Comparison of ENCODE assay signal across 8 cellular contexts in genomic region chr2:75710220-75710576, GRCh38. TPM values are rescaled to one million over a fixed set of nuclear protein-coding genes. Genes with fewer than 3 reads are reported as not detected.
A peak's percentile ranks its signal among the peaks of the same experiment; 100 is the strongest.
DNase-seq lines count a peak whose midpoint lies in the region; ATAC-seq, FAIRE-seq and TF ChIP-seq lines count a peak whose summit lies in the region.

No MANE protein-coding gene starts in this region.

- H3K4me1 Mint-ChIP-seq in T-helper 1 cell treated with Interleukin-12 subunit alpha and Interleukin-12 subunit beta and Interleukin-4 antibody, amounts not matched to agents 30 μg/mL and 1 μg/mL, for 36 hours (ENCODE audit: low read depth) = peaks cover 19% of the 10 kb centered on the region

- H3K9ac ChIP-seq in HepG2 (ENCODE audit: insufficient read depth, low read depth, low read length) = peak overlapping the region; percentile 90

- TF ChIP-seq POLR2A in adrenal gland (IDR thresholded peaks at IDR 0.05) (no peak), HepG2 (IDR thresholded peaks at IDR 0.05; ENCODE audit: insufficient read depth in 1 of 2, low read depth in 2 of 2, low read length in 2 of 2) (no peak), transverse colon (IDR thresholded peaks at IDR 0.05) (no peak)

- H3K9me3 ChIP-seq in adrenal gland (replicated peaks in 1 of 3) (no peaks in the 10 kb centered on the region), HepG2 (ENCODE audit: low read length) (no peaks in the 10 kb centered on the region), transverse colon (no peaks in the 10 kb centered on the region)

- H3K9me3 Mint-ChIP-seq in T-helper 1 cell treated with Interleukin-12 subunit alpha and Interleukin-12 subunit beta and Interleukin-4 antibody, amounts not matched to agents 30 μg/mL and 1 μg/mL, for 36 hours = no peaks in the 10 kb centered on the region

- WGBS in adrenal gland, 4 donors = 0 to 3% (median 1%) methylated on average over 5 to 12 of the region's 12 CpGs
- 0% methylated on average over 6 of the region's 12 CpGs for WGBS in HepG2 (ENCODE audit: low lambda C conversion rate)
- WGBS in transverse colon (ENCODE audit: low coverage in 1 of 2), 2 donors = 0% methylated on average over 6 to 10 of the region's 12 CpGs

- BruUV-seq in HepG2 (replicated peaks; lab: Mats Ljungman, UMichigan) = TSS peak; percentile 72

- TF ChIP-seq RAD21 in HepG2 (CRISPR knock-in tag; IDR thresholded peaks at IDR 0.05) = no peak

- peak overlapping the region; percentile 32 for H2AFZ ChIP-seq in HepG2 (ENCODE audit: low read length)

- H3K36me3 Mint-ChIP-seq in T-helper 1 cell treated with Interleukin-12 subunit alpha and Interleukin-12 subunit beta and Interleukin-4 antibody, amounts not matched to agents 30 μg/mL and 1 μg/mL, for 36 hours (ENCODE audit: low read depth) = peaks cover 6% of the 10 kb centered on the region

- TF ChIP-seq EP300 in HepG2 (IDR thresholded peaks at IDR 0.05; ENCODE audit: low read depth in 2 of 2, low read length in 2 of 2) (no peak), HepG2 (CRISPR knock-in tag; IDR thresholded peaks at IDR 0.05; ENCODE audit: borderline replicate concordance) (no peak), transverse colon (IDR thresholded peaks at IDR 0.05; ENCODE audit: low read depth) (no peak)

- FAIRE-seq in HepG2 (lab: Jason Lieb, UNC) = no peak

- POLR2A ChIA-PET in HepG2 (lab: Yijun Ruan, JAX) = interaction anchor here (1.0 to 2.3 kb wide), 9 partner anchors 9 to 187 kb away, joined by 3 to 15 read pairs (median 5); partner anchors contain the start of gene MRPL19

- peaks cover 33% of the 10 kb centered on the region for H3K79me2 ChIP-seq in HepG2 (ENCODE audit: insufficient read depth, low read length)

- H3K4me3 Mint-ChIP-seq in T-helper 1 cell treated with Interleukin-12 subunit alpha and Interleukin-12 subunit beta and Interleukin-4 antibody, amounts not matched to agents 30 μg/mL and 1 μg/mL, for 36 hours = peak overlapping the region; percentile 88

- in situ Hi-C loops in HepG2 (cut with HindIII; ENCODE audit: extremely low pct_ligation_motif_present, low pct_unique_long_range_greater_than_20kb) (no loop called here), transverse colon (cut with MboI; ENCODE audit: low pct_ligation_motif_present in 1 of 4, low pct_unique_long_range_greater_than_20kb in 1 of 4, low sequenced_read_pairs in 3 of 4) (no loop called here)

- DNase-seq in T-helper 1 cell (no peak), adrenal gland (no peak), HepG2 (ENCODE audit: low spot score) (no peak), transverse colon (no peak), kidney glomerular epithelial cell (lab: John Stamatoyannopoulos, UW) (no peak), DMS153 (lab: John Stamatoyannopoulos, UW) (no peak)

- peak; percentile 21 for ATAC-seq in HG03457 (IDR thresholded peaks at IDR 0.05; ENCODE audit: unreplicated experiment)
- ATAC-seq in HepG2 = no peak

- intact Hi-C loops in adrenal gland (cut with DNase I) = no loop called here
- intact Hi-C loops in HepG2 (cut with micrococcal nuclease; ENCODE audit: unreplicated experiment) = loop anchor here (2.0 to 10.0 kb wide), 2 partner anchors 63 to 895 kb away; partner anchors contain the start of gene MRPL19
- intact Hi-C loops in transverse colon (cut with DNase I; ENCODE audit: low total_unique reads) = no loop called here

- peak overlapping the region; percentile 99 for H3K4me2 ChIP-seq in HepG2 (ENCODE audit: low read depth, low read length)

- H3K27me3 ChIP-seq in adrenal gland (no peaks in the 10 kb centered on the region), HepG2 (ENCODE audit: control insufficient read depth in 1 of 2, insufficient read depth in 2 of 2, low read length in 2 of 2) (no peaks in the 10 kb centered on the region; a peak in 1 of 5 replicates), transverse colon (no peaks in the 10 kb centered on the region)

- CTCF ChIA-PET in HepG2 (lab: Yijun Ruan, JAX; ENCODE audit: low intra/inter-chr PET ratio, low total read pairs) = no interaction called here

- no peaks in the 10 kb centered on the region for H4K20me1 ChIP-seq in HepG2 (ENCODE audit: insufficient read depth, low read length)

- H3K36me3 ChIP-seq in adrenal gland (replicated peaks in 1 of 2) (peaks cover 0 to 9% of the 10 kb centered on the region in 2 donors), HepG2 (replicated peaks in 1 of 2; ENCODE audit: control insufficient read depth in 1 of 2, insufficient read depth in 2 of 2, low read length in 2 of 2) (peaks cover 4 to 7% of the 10 kb centered on the region in 2 experiments; a peak in 4 of 5 replicates), transverse colon (no peaks in the 10 kb centered on the region)

- H3K27ac ChIP-seq in adrenal gland (peak overlapping the region; percentile 35 to 94 (median 87)), HepG2 (ENCODE audit: extremely low read length, insufficient read depth, low read length) (peak overlapping the region; percentile 94), transverse colon (peak overlapping the region; percentile 88 to 95 (median 93))

- H3K27ac Mint-ChIP-seq in T-helper 1 cell treated with Interleukin-12 subunit alpha and Interleukin-12 subunit beta and Interleukin-4 antibody, amounts not matched to agents 30 μg/mL and 1 μg/mL, for 36 hours = peak overlapping the region; percentile 86

- H3K4me3 ChIP-seq in adrenal gland (peak overlapping the region; percentile 26 to 65 (median 53)), HepG2 (replicated peaks in 1 of 3; ENCODE audit: insufficient read depth in 1 of 3, low read depth in 2 of 3, low read length in 3 of 3) (peak overlapping the region; percentile 66 to 75 (median 67)), transverse colon (peak overlapping the region; percentile 49 to 85 (median 72))

- TF ChIP-seq CTCF in adrenal gland (IDR thresholded peaks at IDR 0.05) = no peak
- no peak for TF ChIP-seq CTCF in HepG2 (CRISPR knock-in tag; IDR thresholded peaks at IDR 0.05)
- no peak for TF ChIP-seq CTCF in transverse colon (IDR thresholded peaks at IDR 0.05)

- peaks cover 6% of the 10 kb centered on the region for H3K27me3 Mint-ChIP-seq in T-helper 1 cell treated with Interleukin-12 subunit alpha and Interleukin-12 subunit beta and Interleukin-4 antibody, amounts not matched to agents 30 μg/mL and 1 μg/mL, for 36 hours (ENCODE audit: low read depth)

- H3K4me1 ChIP-seq in adrenal gland (replicated peaks in 1 of 2) = peaks cover 18 to 28% of the 10 kb centered on the region in 2 donors
- H3K4me1 ChIP-seq in HepG2 (ENCODE audit: insufficient read depth, low read length) = peaks cover 41% of the 10 kb centered on the region
- peaks cover 4 to 22% (median 15%) of the 10 kb centered on the region in 4 donors for H3K4me1 ChIP-seq in transverse colon

TF ChIP-seq in HepG2, 621 proteins besides CTCF, POLR2A, EP300 and RAD21 (continues in another document):
- TF ChIP-seq PLSCR1 (CRISPR knock-in tag; IDR thresholded peaks at IDR 0.05; ENCODE audit: borderline replicate concordance) = no peak
- TF ChIP-seq KMT2B (CRISPR knock-in tag; IDR thresholded peaks at IDR 0.05) = no peak
- TF ChIP-seq ZNF704 (CRISPR knock-in tag; IDR thresholded peaks at IDR 0.05; ENCODE audit: borderline replicate concordance) = no peak
- TF ChIP-seq MBD4 (IDR thresholded peaks at IDR 0.05; ENCODE audit: borderline replicate concordance, low read length) = peak; percentile 48; the same call in 1 of the 2 replicates
- 0 out of 2 replicates have a peak, but pooled peaks have one; percentile 17 for TF ChIP-seq CBX2 (IDR thresholded peaks at IDR 0.05; ENCODE audit: low read depth, low read length)
- no peak for TF ChIP-seq CBX2 (CRISPR knock-in tag; IDR thresholded peaks at IDR 0.05; ENCODE audit: low read depth)

RNA-seq across cellular contexts. Expression of gene GCFC2, which starts 0.5 kb away (rescaled TPM):
- 10 to 100 TPM; 12.4 to 26.3 (median 18.4) TPM for total RNA-seq in adrenal gland
- polyA plus RNA-seq in adrenal gland = 10 to 100 TPM; 23.1 to 52.9 (median 29.2) TPM
- total RNA-seq in HepG2 (2016; rRNA removed; fragmentation: Illumina TruSeq; extraction: Trizol) = 49.0 and 65.8 TPM in 2 replicates
- 38.0 and 42.3 TPM in 2 replicates for total RNA-seq in HepG2 (2016; cell fraction: cytosol; rRNA removed; fragmentation: Illumina TruSeq; extraction: Trizol; ENCODE audit: low read depth)
- total RNA-seq in HepG2 (2016; cell fraction: insoluble cytoplasmic fraction; rRNA removed; fragmentation: Illumina TruSeq; extraction: Trizol) = 50.2 and 66.0 TPM in 2 replicates
- 58.7 and 63.9 TPM in 2 replicates for total RNA-seq in HepG2 (2016; cell fraction: membrane; rRNA removed; fragmentation: Illumina TruSeq; extraction: Trizol)
- 49.7 and 60.7 TPM in 2 replicates for total RNA-seq in HepG2 (2016; cell fraction: nucleus; rRNA removed; fragmentation: Illumina TruSeq; extraction: Trizol)
- polyA plus RNA-seq in HepG2 (2011; rRNA removed) = 22.5 and 26.8 TPM in 2 replicates
- 9.9 and 11.6 TPM in 2 replicates for polyA plus RNA-seq in HepG2 (2011; cell fraction: cytosol; rRNA removed)
- polyA plus RNA-seq in HepG2 (2011; cell fraction: nucleus; rRNA removed) = 17.0 and 21.1 TPM in 2 replicates
- 21.1 and 34.2 TPM in 2 replicates for polyA plus RNA-seq in HepG2 (2012)
- 55.9 and 64.3 TPM in 2 replicates for polyA plus RNA-seq in HepG2 (2016; cell fraction: cytosol; fragmentation: Illumina TruSeq; extraction: Trizol; ENCODE audit: low read depth)
- polyA plus RNA-seq in HepG2 (2016; cell fraction: insoluble cytoplasmic fraction; fragmentation: Illumina TruSeq; extraction: Trizol; ENCODE audit: low read depth) = 55.7 and 56.0 TPM in 2 replicates
- 58.8 and 59.6 TPM in 2 replicates for polyA plus RNA-seq in HepG2 (2016; cell fraction: membrane; fragmentation: Illumina TruSeq; extraction: Trizol; ENCODE audit: low read depth)
- 62.4 and 66.5 TPM in 2 replicates for polyA plus RNA-seq in HepG2 (2016; cell fraction: nucleus; fragmentation: Illumina TruSeq; extraction: Trizol; ENCODE audit: insufficient read depth, low read depth)
- polyA minus RNA-seq in HepG2 (2011; rRNA and poly(A)+ RNA removed; ENCODE audit: low replicate concordance) = 4.6 and 5.0 TPM in 2 replicates
- 6.8 and 8.4 TPM in 2 replicates for polyA minus RNA-seq in HepG2 (2011; cell fraction: cytosol; rRNA and poly(A)+ RNA removed)
- 46.5 and 59.9 TPM in 2 replicates for polyA minus RNA-seq in HepG2 (2011; cell fraction: nucleus; rRNA and poly(A)+ RNA removed)
- 10 to 100 TPM; 18.2 to 43.2 (median 27.3) TPM for total RNA-seq in transverse colon
